Comparison of ENCODE assay signal across 8 cellular contexts in genomic region chr12:120439646-120440247, GRCh38.
DNase-seq lines count a peak whose midpoint lies in the region; ATAC-seq and TF ChIP-seq lines count a peak whose summit lies in the region.

No MANE protein-coding gene starts in this region.

- peak; percentile 47 for TF ChIP-seq CTCF in GM10248 (IDR thresholded peaks at IDR 0.05; ENCODE audit: control extremely low read depth, extremely low read depth, low read depth, missing control alignments)

- ATAC-seq in HG02759 (IDR thresholded peaks at IDR 0.05; ENCODE audit: unreplicated experiment) = no peak
- ATAC-seq in GM18517 (IDR thresholded peaks at IDR 0.05; ENCODE audit: unreplicated experiment) = no peak

- POLR2A ChIA-PET in GM10248 (lab: Yijun Ruan, JAX) = no interaction called here

- DNase-seq in GM10248 (ENCODE audit: extremely low spot score) (peak; percentile 80), NCI-H1092 treated with DMSO at 0.1 percent for 48 hours (lab: John Stamatoyannopoulos, UW) (peak; percentile 22), T-helper 22 cell (ENCODE audit: low read depth) (peak; percentile 60), amniotic epithelial cell (ENCODE audit: low read depth) (peak; percentile 61), hippocampal formation (lab: John Stamatoyannopoulos, UW) (peak; percentile 4 to 10)
- DNase-seq in stimulated activated CD4-positive, alpha-beta T cell treated with anti-CD3 and anti-CD28 coated beads, Interleukin-12 subunit alpha, Interleukin-12 subunit beta, amount 100 ng/mL, for 24 hours (ENCODE audit: low read depth in 2 of 2) = peak; percentile 38 to 65

- CTCF ChIA-PET in GM10248 (lab: Yijun Ruan, JAX) = interaction anchor here (0.8 to 4.2 kb wide), 15 partner anchors 9 to 210 kb away, joined by 3 to 22 read pairs (median 5); partner anchors contain the start of genes POP5 and SRSF9

Comparison
In these comparisons a context has a peak if more than half of its experiments do, and no peak if none do; other contexts are left out.
1. DNase-seq: peak in every context shown above with its lines; median percentile 80 in GM10248; 61 in amniotic epithelial cell; 60 in T-helper 22 cell; 52 in stimulated activated CD4-positive, alpha-beta T cell treated with anti-CD3 and anti-CD28 coated beads, Interleukin-12 subunit alpha, Interleukin-12 subunit beta, amount 100 ng/mL, for 24 hours; 22 in NCI-H1092 treated with DMSO at 0.1 percent for 48 hours; 7 in hippocampal formation.